In genomic region chr19:6253886-6254285, GRCh38 we compare ENCODE assay signal across 26 cellular contexts.
"Had no signal": no experiment of that assay in that cellular context is flagged by ENCODE, and none has a peak within 500 bp of the region (broad histone marks: within the 10 kb centered on the region; RNA-seq: fewer than 3 reads in every experiment).

No MANE protein-coding gene starts in this region.

- H3K9me3 Mint-ChIP-seq: activated B cell treated with CpG ODN at 0.5 μM for 24 hours; activated CD4-positive, alpha-beta memory T cell treated with anti-CD3 and anti-CD28 coated beads for 36 hours; activated CD4-positive, alpha-beta T cell treated with anti-CD3 and anti-CD28 coated beads, Interleukin-2, amount 10 ng/mL, durations not matched to agents 24 days and 14 days; activated naive CD8-positive, alpha-beta T cell treated with anti-CD3 and anti-CD28 coated beads, Interleukin-2, amount 10 ng/mL, durations not matched to agents 7 days and 5 days; T-helper 1 cell treated with Interleukin-12 subunit alpha and Interleukin-12 subunit beta and Interleukin-4 antibody, amounts not matched to agents 30 μg/mL and 1 μg/mL, for 36 hours had no signal

- H3K4me1 ChIP-seq: breast epithelium, SJCRH30 had no signal

- H3K9me3 ChIP-seq: adrenal gland, breast epithelium, MG63, Peyer's patch, SJCRH30 had no signal

- H3K4me3 Mint-ChIP-seq: activated B cell treated with CpG ODN at 0.5 μM for 24 hours; activated CD4-positive, alpha-beta memory T cell treated with anti-CD3 and anti-CD28 coated beads for 36 hours; activated CD4-positive, alpha-beta T cell treated with anti-CD3 and anti-CD28 coated beads, Interleukin-2, amount 10 ng/mL, durations not matched to agents 24 days and 14 days; activated naive CD8-positive, alpha-beta T cell treated with anti-CD3 and anti-CD28 coated beads, Interleukin-2, amount 10 ng/mL, durations not matched to agents 7 days and 5 days; T-helper 1 cell treated with Interleukin-12 subunit alpha and Interleukin-12 subunit beta and Interleukin-4 antibody, amounts not matched to agents 30 μg/mL and 1 μg/mL, for 36 hours had no signal

- ATAC-seq: SK-N-SH treated with all-trans-retinoic acid at 6 μM for 48 hours had no signal

- H3K4me3 ChIP-seq: adrenal gland, breast epithelium, MG63, Peyer's patch, SJCRH30 had no signal

- H3K27ac ChIP-seq: adrenal gland, breast epithelium, Peyer's patch, RWPE1, SJCRH30 had no signal

- H3K27me3 ChIP-seq: adrenal gland, breast epithelium, MG63, Peyer's patch, SJCRH30 had no signal

- H3K36me3 ChIP-seq: breast epithelium had no signal

- DNase-seq: activated B cell treated with CpG ODN at 0.5 μM for 24 hours; activated CD4-positive, alpha-beta memory T cell treated with anti-CD3 and anti-CD28 coated beads for 36 hours; activated CD4-positive, alpha-beta T cell treated with anti-CD3 and anti-CD28 coated beads for 1 hour; activated CD4-positive, alpha-beta T cell treated with anti-CD3 and anti-CD28 coated beads, Interleukin-2, amount 10 ng/mL, durations not matched to agents 24 days and 14 days; activated CD8-positive, alpha-beta memory T cell treated with anti-CD3 and anti-CD28 coated beads for 24 hours; activated naive CD4-positive, alpha-beta T cell treated with anti-CD3 and anti-CD28 coated beads, Interleukin-2, amount 50 U/mL, for 16 hours; activated naive CD8-positive, alpha-beta T cell treated with anti-CD3 and anti-CD28 coated beads, Interleukin-2, amount 10 ng/mL, durations not matched to agents 7 days and 5 days; activated T-cell treated with anti-CD3 and anti-CD28 coated beads for 4 hours; adrenal gland; anterior cingulate cortex; central memory CD4-positive, alpha-beta T cell; MG63; MV-4-11; NCI-H1092 treated with DMSO at 0.1 percent for 48 hours; NCI-H1436; NCI-H1694 treated with DMSO at 0.1 percent for 48 hours; NCI-H2081; NCI-H446; NCI-H524; Peyer's patch; Right ventricle myocardium superior; SJCRH30 had no signal

- H3K27me3 Mint-ChIP-seq: activated B cell treated with CpG ODN at 0.5 μM for 24 hours; activated CD4-positive, alpha-beta memory T cell treated with anti-CD3 and anti-CD28 coated beads for 36 hours; activated CD4-positive, alpha-beta T cell treated with anti-CD3 and anti-CD28 coated beads, Interleukin-2, amount 10 ng/mL, durations not matched to agents 24 days and 14 days; activated naive CD8-positive, alpha-beta T cell treated with anti-CD3 and anti-CD28 coated beads, Interleukin-2, amount 10 ng/mL, durations not matched to agents 7 days and 5 days had no signal

- H3K27ac Mint-ChIP-seq: activated B cell treated with CpG ODN at 0.5 μM for 24 hours; activated CD4-positive, alpha-beta memory T cell treated with anti-CD3 and anti-CD28 coated beads for 36 hours; activated CD4-positive, alpha-beta T cell treated with anti-CD3 and anti-CD28 coated beads, Interleukin-2, amount 10 ng/mL, durations not matched to agents 24 days and 14 days; activated naive CD8-positive, alpha-beta T cell treated with anti-CD3 and anti-CD28 coated beads, Interleukin-2, amount 10 ng/mL, durations not matched to agents 7 days and 5 days; T-helper 1 cell treated with Interleukin-12 subunit alpha and Interleukin-12 subunit beta and Interleukin-4 antibody, amounts not matched to agents 30 μg/mL and 1 μg/mL, for 36 hours had no signal
